1 cellular context compared by ENCODE assay signal in genomic region chr1:89942825-89943658, GRCh38.
TF ChIP-seq lines count a peak whose summit lies in the region.

No MANE protein-coding gene starts in this region.

TF ChIP-seq in HepG2, 621 proteins besides CTCF, POLR2A, EP300 and RAD21 (continued from another document and continues in another):
- TF ChIP-seq ZNF451 (CRISPR knock-in tag; IDR thresholded peaks at IDR 0.05) = no peak
- no peak for TF ChIP-seq ZNF326 (CRISPR knock-in tag; IDR thresholded peaks at IDR 0.05; ENCODE audit: borderline replicate concordance)
- peak; percentile 81 for TF ChIP-seq NR2F6 (IDR thresholded peaks at IDR 0.05)
- peak; percentile 75 for TF ChIP-seq NR2F6 (CRISPR knock-in tag; IDR thresholded peaks at IDR 0.05)
- TF ChIP-seq SNAPC5 (CRISPR knock-in tag; IDR thresholded peaks at IDR 0.05; ENCODE audit: borderline replicate concordance) = no peak
- TF ChIP-seq RBM22 (optimal IDR thresholded peaks at IDR 0.05; ENCODE audit: low read length) = no peak
- TF ChIP-seq POLR2G (IDR thresholded peaks at IDR 0.05; ENCODE audit: low read depth, low read length) = no peak
- no peak for TF ChIP-seq THAP7 (CRISPR knock-in tag; IDR thresholded peaks at IDR 0.05)
- no peak for TF ChIP-seq ZNF337 (CRISPR knock-in tag; IDR thresholded peaks at IDR 0.05; ENCODE audit: borderline replicate concordance, low read depth)
- no peak for TF ChIP-seq PRMT3 (CRISPR knock-in tag; IDR thresholded peaks at IDR 0.05; ENCODE audit: borderline replicate concordance, low read depth)
- TF ChIP-seq GPN1 (CRISPR knock-in tag; IDR thresholded peaks at IDR 0.05; ENCODE audit: borderline replicate concordance) = no peak
- TF ChIP-seq MXI1 (IDR thresholded peaks at IDR 0.05; ENCODE audit: borderline replicate concordance, low read depth, low read length) = no peak
- no peak for TF ChIP-seq BCL3 (CRISPR knock-in tag; IDR thresholded peaks at IDR 0.05)
- TF ChIP-seq ZNF569 (CRISPR knock-in tag; IDR thresholded peaks at IDR 0.05; ENCODE audit: borderline replicate concordance) = no peak
- no peak for TF ChIP-seq TCF12 (IDR thresholded peaks at IDR 0.05)
- no peak for TF ChIP-seq TCF12 (CRISPR knock-in tag; IDR thresholded peaks at IDR 0.05)
- peak; percentile 86 for TF ChIP-seq RCOR2 (CRISPR knock-in tag; IDR thresholded peaks at IDR 0.05)
- no peak; the same call in 1 of the 2 replicates for TF ChIP-seq ZNF503 (CRISPR knock-in tag; IDR thresholded peaks at IDR 0.05)
- no peak for TF ChIP-seq SMAD9 (CRISPR knock-in tag; IDR thresholded peaks at IDR 0.05)
- peak; percentile 23; the same call in 1 of the 2 replicates for TF ChIP-seq ZNF747 (CRISPR knock-in tag; IDR thresholded peaks at IDR 0.05; ENCODE audit: borderline replicate concordance)
- peak; percentile 77; the same call in 1 of the 2 replicates for TF ChIP-seq SALL1 (CRISPR knock-in tag; IDR thresholded peaks at IDR 0.05)
- no peak for TF ChIP-seq EEA1 (CRISPR knock-in tag; IDR thresholded peaks at IDR 0.05; ENCODE audit: borderline replicate concordance)
- TF ChIP-seq ZNF749 (CRISPR knock-in tag; IDR thresholded peaks at IDR 0.05; ENCODE audit: borderline replicate concordance) = no peak
- peak; percentile 17; the same call in 1 of the 2 replicates for TF ChIP-seq ZNF768 (CRISPR knock-in tag; IDR thresholded peaks at IDR 0.05)
- no peak for TF ChIP-seq ZNF253 (CRISPR knock-in tag; IDR thresholded peaks at IDR 0.05; ENCODE audit: borderline replicate concordance)
- peak; percentile 32; the same call in 1 of the 2 replicates for TF ChIP-seq ZNF646 (CRISPR knock-in tag; IDR thresholded peaks at IDR 0.05)
- TF ChIP-seq SETDB1 (CRISPR knock-in tag; IDR thresholded peaks at IDR 0.05; ENCODE audit: borderline replicate concordance) = no peak
- TF ChIP-seq ZUFSP (CRISPR knock-in tag; IDR thresholded peaks at IDR 0.05; ENCODE audit: borderline replicate concordance) = no peak
- TF ChIP-seq ZNF362 (CRISPR knock-in tag; IDR thresholded peaks at IDR 0.05; ENCODE audit: borderline replicate concordance) = peak; percentile 78; the same call in 1 of the 2 replicates
- no peak for TF ChIP-seq RFX1 (IDR thresholded peaks at IDR 0.05)
- no peak for TF ChIP-seq DRAP1 (CRISPR knock-in tag; IDR thresholded peaks at IDR 0.05)
- TF ChIP-seq NRL (CRISPR knock-in tag; IDR thresholded peaks at IDR 0.05; ENCODE audit: borderline replicate concordance) = no peak
- TF ChIP-seq ZNF20 (CRISPR knock-in tag; IDR thresholded peaks at IDR 0.05) = no peak
- no peak for TF ChIP-seq ATF5 (CRISPR knock-in tag; IDR thresholded peaks at IDR 0.05; ENCODE audit: low read depth)
- TF ChIP-seq HNF1B (CRISPR knock-in tag; IDR thresholded peaks at IDR 0.05) = no peak
- TF ChIP-seq HIC2 (CRISPR knock-in tag; IDR thresholded peaks at IDR 0.05; ENCODE audit: low read depth) = peak; percentile 66; the same call in 1 of the 2 replicates
- no peak for TF ChIP-seq ZNF512 (CRISPR knock-in tag; IDR thresholded peaks at IDR 0.05)
- no peak for TF ChIP-seq RORA (CRISPR knock-in tag; IDR thresholded peaks at IDR 0.05)
- no peak for TF ChIP-seq ZNF546 (CRISPR knock-in tag; conservative IDR thresholded peaks at IDR 0.05)
- no peak for TF ChIP-seq MLLT10 (CRISPR knock-in tag; IDR thresholded peaks at IDR 0.05)
